ENCODE assay signal across 8 cellular contexts in genomic region chr4:24912252-24913098, GRCh38. TPM values are rescaled to one million over a fixed set of nuclear protein-coding genes. Genes with fewer than 3 reads are reported as not detected.
DNase-seq lines count a peak whose midpoint lies in the region; ATAC-seq, FAIRE-seq and TF ChIP-seq lines count a peak whose summit lies in the region.

Gene CCDC149 (minus strand): TSS chr4:24913042. CDS start chr4:24912864, 178 bp downstream.

- H3K4me1 Mint-ChIP-seq in activated naive CD4-positive, alpha-beta T cell treated with anti-CD3 and anti-CD28 coated beads, Interleukin-2, amount 10 ng/mL, durations not matched to agents 7 days and 5 days, result peaks cover 2% of the 10 kb centered on the region
- H3K4me1 Mint-ChIP-seq in activated T-helper 17 cell treated with anti-CD3 and anti-CD28 coated beads, Interleukin-2, amount 50 U/mL, for 72 hours, result no peaks in the 10 kb centered on the region

- H3K4me3 ChIP-seq in adrenal gland, result peak within 1 kb of the TSS in 3 of 4 donors; percentile 16 to 82 (median 36)
- peak within 1 kb of the TSS; percentile 48 to 52 for H3K4me3 ChIP-seq in neutrophil (ENCODE audit: low read depth in 1 of 2, low read length in 1 of 2)

- peak; percentile 22 for DNase-seq in activated naive CD4-positive, alpha-beta T cell treated with anti-CD3 and anti-CD28 coated beads, Interleukin-2, amount 10 ng/mL, durations not matched to agents 7 days and 5 days
- no peak for DNase-seq in activated naive CD4-positive, alpha-beta T cell treated with Interleukin-2 at 50 U/mL for 16 hours
- DNase-seq in NCI-H2171 (lab: John Stamatoyannopoulos, UW), result peak; percentile 79
- peak; percentile 57 to 83 (median 69) for DNase-seq in adrenal gland
- DNase-seq in cardiac septum (ENCODE audit: low spot score), result peak; percentile 80
- no peak for DNase-seq in GM19239 (ENCODE audit: insufficient read length, low spot score)

- H3K27me3 Mint-ChIP-seq in activated naive CD4-positive, alpha-beta T cell treated with anti-CD3 and anti-CD28 coated beads, Interleukin-2, amount 10 ng/mL, durations not matched to agents 7 days and 5 days, result peaks cover 48% of the 10 kb centered on the region
- peaks cover 38% of the 10 kb centered on the region for H3K27me3 Mint-ChIP-seq in activated T-helper 17 cell treated with anti-CD3 and anti-CD28 coated beads, Interleukin-2, amount 50 U/mL, for 72 hours

- CTCF ChIA-PET in activated naive CD4-positive, alpha-beta T cell treated with anti-CD3 and anti-CD28 coated beads, Interleukin-2, amount 10 ng/mL, durations not matched to agents 7 days and 5 days (lab: Charles Lee), result no interaction called here

- H3K27me3 ChIP-seq in adrenal gland (no peaks in the 10 kb centered on the region), neutrophil (peaks cover 41% of the 10 kb centered on the region)

- peak in 1 of 2 donors; percentile 49 for TF ChIP-seq POLR2A in adrenal gland (IDR thresholded peaks at IDR 0.05)

- peaks cover 0 to 4% of the 10 kb centered on the region in 2 donors for H3K4me1 ChIP-seq in adrenal gland (replicated peaks in 1 of 2)
- peaks cover 3 to 10% of the 10 kb centered on the region in 2 experiments for H3K4me1 ChIP-seq in neutrophil (ENCODE audit: control insufficient read depth in 1 of 2, insufficient read depth in 1 of 2, low read depth in 1 of 2, low read length in 1 of 2)

- H3K36me3 ChIP-seq in adrenal gland (replicated peaks in 1 of 2), result no peaks in the 10 kb centered on the region
- H3K36me3 ChIP-seq in neutrophil, result no peaks in the 10 kb centered on the region

- H3K9me3 ChIP-seq in adrenal gland (replicated peaks in 1 of 3) (peaks cover 0 to 4% (median 0%) of the 10 kb centered on the region in 3 donors), neutrophil (no peaks in the 10 kb centered on the region)

- H3K4me3 Mint-ChIP-seq in activated naive CD4-positive, alpha-beta T cell treated with anti-CD3 and anti-CD28 coated beads, Interleukin-2, amount 10 ng/mL, durations not matched to agents 7 days and 5 days, result peak within 1 kb of the TSS; percentile 51
- H3K4me3 Mint-ChIP-seq in activated T-helper 17 cell treated with anti-CD3 and anti-CD28 coated beads, Interleukin-2, amount 50 U/mL, for 72 hours, result no peak within 1 kb of the TSS

- H3K9me3 Mint-ChIP-seq in activated naive CD4-positive, alpha-beta T cell treated with anti-CD3 and anti-CD28 coated beads, Interleukin-2, amount 10 ng/mL, durations not matched to agents 7 days and 5 days, result peaks cover 3% of the 10 kb centered on the region
- H3K9me3 Mint-ChIP-seq in activated T-helper 17 cell treated with anti-CD3 and anti-CD28 coated beads, Interleukin-2, amount 50 U/mL, for 72 hours, result peaks cover 16% of the 10 kb centered on the region

- no peak for ATAC-seq in activated T-helper 17 cell treated with anti-CD3 and anti-CD28 coated beads, Interleukin-2, amount 50 U/mL, for 72 hours (replicated peaks)

- H3K27ac Mint-ChIP-seq in activated naive CD4-positive, alpha-beta T cell treated with anti-CD3 and anti-CD28 coated beads, Interleukin-2, amount 10 ng/mL, durations not matched to agents 7 days and 5 days, result no peak within 1 kb of the TSS
- H3K27ac Mint-ChIP-seq in activated T-helper 17 cell treated with anti-CD3 and anti-CD28 coated beads, Interleukin-2, amount 50 U/mL, for 72 hours, result no peak within 1 kb of the TSS

- TF ChIP-seq CTCF in adrenal gland (IDR thresholded peaks at IDR 0.05) (peak in 3 of 6 experiments; percentile 4 to 10 (median 7)), neutrophil (IDR thresholded peaks at IDR 0.05) (no peak)

- WGBS in adrenal gland, 4 donors, result 3 to 45% (median 7%) methylated on average over 10 to 87 of the region's 88 CpGs

- H3K27ac ChIP-seq in adrenal gland, result peak within 1 kb of the TSS in 3 of 5 donors; percentile 59 to 86 (median 77)
- H3K27ac ChIP-seq in neutrophil, result no peak within 1 kb of the TSS

- H3K36me3 Mint-ChIP-seq in activated naive CD4-positive, alpha-beta T cell treated with anti-CD3 and anti-CD28 coated beads, Interleukin-2, amount 10 ng/mL, durations not matched to agents 7 days and 5 days, result peaks cover 2% of the 10 kb centered on the region
- H3K36me3 Mint-ChIP-seq in activated T-helper 17 cell treated with anti-CD3 and anti-CD28 coated beads, Interleukin-2, amount 50 U/mL, for 72 hours (ENCODE audit: low read depth), result no peaks in the 10 kb centered on the region

- intact Hi-C loops in adrenal gland (cut with DNase I) (loop anchor here in 1 of 2 donors (10.0 kb wide), 1 partner anchor 428 kb away; no protein-coding TSS in a partner anchor), cardiac septum (cut with DNase I) (loop anchor here (5.0 kb wide), 4 partner anchors 65 to 440 kb away; partner anchors contain the start of genes DHX15 and SOD3)

- FAIRE-seq in GM19239 (lab: Jason Lieb, UNC), result no peak

RNA-seq across cellular contexts. Expression of gene CCDC149, which starts in this region (rescaled TPM):
- 10 to 100 TPM in 3 of 8 donors, 1 to 10 TPM in 5; 3.6 to 13.0 (median 7.8) TPM for total RNA-seq in adrenal gland
- polyA plus RNA-seq in adrenal gland, result 10 to 100 TPM in 1 of 3 donors, 1 to 10 TPM in 2; 8.1 to 10.5 (median 8.6) TPM
- total RNA-seq in cardiac septum, result 11.7 TPM
- not detected for total RNA-seq in activated T-helper 17 cell treated with anti-CD3 and anti-CD28 coated beads, Interleukin-2, amount 50 U/mL, for 72 hours

Comparison
In these comparisons a context has a peak if more than half of its experiments do, and no peak if none do; other contexts are left out.
1. DNase-seq: peak in activated naive CD4-positive, alpha-beta T cell treated with anti-CD3 and anti-CD28 coated beads, Interleukin-2, amount 10 ng/mL, durations not matched to agents 7 days and 5 days (single experiment), NCI-H2171 (single experiment), adrenal gland (7 of 7) and cardiac septum (single experiment); none in activated naive CD4-positive, alpha-beta T cell treated with Interleukin-2 at 50 U/mL for 16 hours (single experiment) and GM19239 (single experiment).